Comparison of ENCODE assay signal across 1 cellular context in genomic region chr19:57099199-57099661, GRCh38.
TF ChIP-seq lines count a peak whose summit lies in the region.

No MANE protein-coding gene starts in this region.

TF ChIP-seq in HepG2, 621 proteins besides CTCF, POLR2A, EP300 and RAD21 (continued from another document and continues in another):
- TF ChIP-seq SMAD1 (CRISPR knock-in tag; IDR thresholded peaks at IDR 0.05; ENCODE audit: borderline replicate concordance, low read depth) (peak; percentile 71; the same call in 1 of the 2 replicates), RXRA (CRISPR knock-in tag; IDR thresholded peaks at IDR 0.05) (peak; percentile 68), TBX2 (CRISPR knock-in tag; IDR thresholded peaks at IDR 0.05; ENCODE audit: borderline replicate concordance) (peak; percentile 66; the same call in 1 of the 2 replicates), PLRG1 (conservative IDR thresholded peaks at IDR 0.05) (no peak), CCDC6 (CRISPR knock-in tag; IDR thresholded peaks at IDR 0.05) (peak; percentile 40; the same call in 1 of the 2 replicates), ZNF749 (CRISPR knock-in tag; IDR thresholded peaks at IDR 0.05; ENCODE audit: borderline replicate concordance) (no peak), NFKB2 (CRISPR knock-in tag; IDR thresholded peaks at IDR 0.05; ENCODE audit: borderline replicate concordance) (peak; percentile 37; the same call in 1 of the 2 replicates), ZNF251 (CRISPR knock-in tag; IDR thresholded peaks at IDR 0.05) (no peak), SP4 (CRISPR knock-in tag; IDR thresholded peaks at IDR 0.05) (no peak), ONECUT2 (CRISPR knock-in tag; IDR thresholded peaks at IDR 0.05) (no peak), KMT2A (CRISPR knock-in tag; IDR thresholded peaks at IDR 0.05) (peak; percentile 38; the same call in 1 of the 2 replicates), ZNF687 (CRISPR knock-in tag; IDR thresholded peaks at IDR 0.05) (peak; percentile 87), ZEB1 (IDR thresholded peaks at IDR 0.05; ENCODE audit: insufficient replicate concordance, low read depth) (no peak), POGZ (CRISPR knock-in tag; IDR thresholded peaks at IDR 0.05) (peak; percentile 80), ZNF124 (CRISPR knock-in tag; IDR thresholded peaks at IDR 0.05) (0 out of 2 replicates have a peak, but pooled peaks have one; percentile 49), GATA4 (IDR thresholded peaks at IDR 0.05; ENCODE audit: borderline replicate concordance, low read depth) (no peak), KDM6A (CRISPR knock-in tag; IDR thresholded peaks at IDR 0.05; ENCODE audit: low read depth) (no peak), ZNF703 (CRISPR knock-in tag; IDR thresholded peaks at IDR 0.05; ENCODE audit: borderline replicate concordance) (no peak), ZNF292 (CRISPR knock-in tag; IDR thresholded peaks at IDR 0.05; ENCODE audit: borderline replicate concordance, low read depth) (peak; percentile 60; the same call in 1 of the 2 replicates), SMAD3 (CRISPR knock-in tag; IDR thresholded peaks at IDR 0.05) (peak; percentile 72), SMARCE1 (IDR thresholded peaks at IDR 0.05; ENCODE audit: borderline replicate concordance) (no peak), NCOA1 (CRISPR knock-in tag; IDR thresholded peaks at IDR 0.05) (0 out of 2 replicates have a peak, but pooled peaks have one; percentile 52), ZNF431 (CRISPR knock-in tag; IDR thresholded peaks at IDR 0.05; ENCODE audit: borderline replicate concordance, low read depth) (0 out of 2 replicates have a peak, but pooled peaks have one; percentile 74), ZNF75D (CRISPR knock-in tag; IDR thresholded peaks at IDR 0.05; ENCODE audit: borderline replicate concordance) (no peak), CREM (IDR thresholded peaks at IDR 0.05) (no peak), CREM (CRISPR knock-in tag; IDR thresholded peaks at IDR 0.05) (no peak), HNRNPLL (IDR thresholded peaks at IDR 0.05; ENCODE audit: low read depth, low read length, poor library complexity, severe bottlenecking) (peak; percentile 63), PITX1 (CRISPR knock-in tag; IDR thresholded peaks at IDR 0.05) (peak; percentile 68; the same call in 1 of the 2 replicates)
- TF ChIP-seq, protein P1, sequence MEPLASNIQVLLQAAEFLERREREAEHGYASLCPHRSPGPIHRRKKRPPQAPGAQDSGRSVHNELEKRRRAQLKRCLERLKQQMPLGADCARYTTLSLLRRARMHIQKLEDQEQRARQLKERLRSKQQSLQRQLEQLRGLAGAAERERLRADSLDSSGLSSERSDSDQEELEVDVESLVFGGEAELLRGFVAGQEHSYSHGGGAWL (CRISPR knock-in tag; IDR thresholded peaks at IDR 0.05) = no peak; the same call in 1 of the 2 replicates
- TF ChIP-seq, protein P2, sequence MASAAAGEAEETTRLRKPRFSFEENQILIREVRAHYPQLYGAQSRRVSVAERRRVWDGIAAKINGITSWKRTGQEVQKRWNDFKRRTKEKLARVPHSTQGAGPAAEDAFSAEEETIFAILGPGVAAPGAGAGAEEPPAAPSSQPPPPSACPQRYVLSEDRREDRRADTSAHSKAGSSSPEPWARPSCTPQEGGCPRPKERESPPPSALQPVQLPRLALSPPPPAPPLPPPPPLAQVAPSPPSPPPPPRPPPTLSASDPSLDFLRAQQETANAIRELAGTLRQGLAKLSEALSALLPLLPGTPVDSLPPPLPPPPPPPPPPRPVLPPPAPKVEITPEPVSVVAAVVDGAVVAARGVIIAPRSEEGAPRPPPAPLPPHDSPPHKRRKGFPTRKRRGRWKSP (CRISPR knock-in tag; IDR thresholded peaks at IDR 0.05) = no peak
- TF ChIP-seq, protein P3, sequence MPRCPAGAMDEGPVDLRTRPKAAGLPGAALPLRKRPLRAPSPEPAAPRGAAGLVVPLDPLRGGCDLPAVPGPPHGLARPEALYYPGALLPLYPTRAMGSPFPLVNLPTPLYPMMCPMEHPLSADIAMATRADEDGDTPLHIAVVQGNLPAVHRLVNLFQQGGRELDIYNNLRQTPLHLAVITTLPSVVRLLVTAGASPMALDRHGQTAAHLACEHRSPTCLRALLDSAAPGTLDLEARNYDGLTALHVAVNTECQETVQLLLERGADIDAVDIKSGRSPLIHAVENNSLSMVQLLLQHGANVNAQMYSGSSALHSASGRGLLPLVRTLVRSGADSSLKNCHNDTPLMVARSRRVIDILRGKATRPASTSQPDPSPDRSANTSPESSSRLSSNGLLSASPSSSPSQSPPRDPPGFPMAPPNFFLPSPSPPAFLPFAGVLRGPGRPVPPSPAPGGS (CRISPR knock-in tag; IDR thresholded peaks at IDR 0.05) = no peak
- TF ChIP-seq, protein P4, sequence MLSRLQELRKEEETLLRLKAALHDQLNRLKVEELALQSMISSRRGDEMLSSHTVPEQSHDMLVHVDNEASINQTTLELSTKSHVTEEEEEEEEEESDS (CRISPR knock-in tag; IDR thresholded peaks at IDR 0.05; ENCODE audit: borderline replicate concordance) = no peak
- TF ChIP-seq, protein P5, sequence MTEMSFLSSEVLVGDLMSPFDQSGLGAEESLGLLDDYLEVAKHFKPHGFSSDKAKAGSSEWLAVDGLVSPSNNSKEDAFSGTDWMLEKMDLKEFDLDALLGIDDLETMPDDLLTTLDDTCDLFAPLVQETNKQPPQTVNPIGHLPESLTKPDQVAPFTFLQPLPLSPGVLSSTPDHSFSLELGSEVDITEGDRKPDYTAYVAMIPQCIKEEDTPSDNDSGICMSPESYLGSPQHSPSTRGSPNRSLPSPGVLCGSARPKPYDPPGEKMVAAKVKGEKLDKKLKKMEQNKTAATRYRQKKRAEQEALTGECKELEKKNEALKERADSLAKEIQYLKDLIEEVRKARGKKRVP (CRISPR knock-in tag; IDR thresholded peaks at IDR 0.05) = no peak
- TF ChIP-seq, protein P6, sequence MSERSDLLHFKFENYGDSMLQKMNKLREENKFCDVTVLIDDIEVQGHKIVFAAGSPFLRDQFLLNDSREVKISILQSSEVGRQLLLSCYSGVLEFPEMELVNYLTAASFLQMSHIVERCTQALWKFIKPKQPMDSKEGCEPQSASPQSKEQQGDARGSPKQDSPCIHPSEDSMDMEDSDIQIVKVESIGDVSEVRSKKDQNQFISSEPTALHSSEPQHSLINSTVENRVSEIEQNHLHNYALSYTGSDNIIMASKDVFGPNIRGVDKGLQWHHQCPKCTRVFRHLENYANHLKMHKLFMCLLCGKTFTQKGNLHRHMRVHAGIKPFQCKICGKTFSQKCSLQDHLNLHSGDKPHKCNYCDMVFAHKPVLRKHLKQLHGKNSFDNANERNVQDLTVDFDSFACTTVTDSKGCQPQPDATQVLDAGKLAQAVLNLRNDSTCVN (CRISPR knock-in tag; IDR thresholded peaks at IDR 0.05; ENCODE audit: borderline replicate concordance) = peak; percentile 50; the same call in 1 of the 2 replicates
- TF ChIP-seq, protein P7, sequence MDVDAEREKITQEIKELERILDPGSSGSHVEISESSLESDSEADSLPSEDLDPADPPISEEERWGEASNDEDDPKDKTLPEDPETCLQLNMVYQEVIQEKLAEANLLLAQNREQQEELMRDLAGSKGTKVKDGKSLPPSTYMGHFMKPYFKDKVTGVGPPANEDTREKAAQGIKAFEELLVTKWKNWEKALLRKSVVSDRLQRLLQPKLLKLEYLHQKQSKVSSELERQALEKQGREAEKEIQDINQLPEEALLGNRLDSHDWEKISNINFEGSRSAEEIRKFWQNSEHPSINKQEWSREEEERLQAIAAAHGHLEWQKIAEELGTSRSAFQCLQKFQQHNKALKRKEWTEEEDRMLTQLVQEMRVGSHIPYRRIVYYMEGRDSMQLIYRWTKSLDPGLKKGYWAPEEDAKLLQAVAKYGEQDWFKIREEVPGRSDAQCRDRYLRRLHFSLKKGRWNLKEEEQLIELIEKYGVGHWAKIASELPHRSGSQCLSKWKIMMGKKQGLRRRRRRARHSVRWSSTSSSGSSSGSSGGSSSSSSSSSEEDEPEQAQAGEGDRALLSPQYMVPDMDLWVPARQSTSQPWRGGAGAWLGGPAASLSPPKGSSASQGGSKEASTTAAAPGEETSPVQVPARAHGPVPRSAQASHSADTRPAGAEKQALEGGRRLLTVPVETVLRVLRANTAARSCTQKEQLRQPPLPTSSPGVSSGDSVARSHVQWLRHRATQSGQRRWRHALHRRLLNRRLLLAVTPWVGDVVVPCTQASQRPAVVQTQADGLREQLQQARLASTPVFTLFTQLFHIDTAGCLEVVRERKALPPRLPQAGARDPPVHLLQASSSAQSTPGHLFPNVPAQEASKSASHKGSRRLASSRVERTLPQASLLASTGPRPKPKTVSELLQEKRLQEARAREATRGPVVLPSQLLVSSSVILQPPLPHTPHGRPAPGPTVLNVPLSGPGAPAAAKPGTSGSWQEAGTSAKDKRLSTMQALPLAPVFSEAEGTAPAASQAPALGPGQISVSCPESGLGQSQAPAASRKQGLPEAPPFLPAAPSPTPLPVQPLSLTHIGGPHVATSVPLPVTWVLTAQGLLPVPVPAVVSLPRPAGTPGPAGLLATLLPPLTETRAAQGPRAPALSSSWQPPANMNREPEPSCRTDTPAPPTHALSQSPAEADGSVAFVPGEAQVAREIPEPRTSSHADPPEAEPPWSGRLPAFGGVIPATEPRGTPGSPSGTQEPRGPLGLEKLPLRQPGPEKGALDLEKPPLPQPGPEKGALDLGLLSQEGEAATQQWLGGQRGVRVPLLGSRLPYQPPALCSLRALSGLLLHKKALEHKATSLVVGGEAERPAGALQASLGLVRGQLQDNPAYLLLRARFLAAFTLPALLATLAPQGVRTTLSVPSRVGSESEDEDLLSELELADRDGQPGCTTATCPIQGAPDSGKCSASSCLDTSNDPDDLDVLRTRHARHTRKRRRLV (CRISPR knock-in tag; IDR thresholded peaks at IDR 0.05) = no peak
- TF ChIP-seq, protein P8, sequence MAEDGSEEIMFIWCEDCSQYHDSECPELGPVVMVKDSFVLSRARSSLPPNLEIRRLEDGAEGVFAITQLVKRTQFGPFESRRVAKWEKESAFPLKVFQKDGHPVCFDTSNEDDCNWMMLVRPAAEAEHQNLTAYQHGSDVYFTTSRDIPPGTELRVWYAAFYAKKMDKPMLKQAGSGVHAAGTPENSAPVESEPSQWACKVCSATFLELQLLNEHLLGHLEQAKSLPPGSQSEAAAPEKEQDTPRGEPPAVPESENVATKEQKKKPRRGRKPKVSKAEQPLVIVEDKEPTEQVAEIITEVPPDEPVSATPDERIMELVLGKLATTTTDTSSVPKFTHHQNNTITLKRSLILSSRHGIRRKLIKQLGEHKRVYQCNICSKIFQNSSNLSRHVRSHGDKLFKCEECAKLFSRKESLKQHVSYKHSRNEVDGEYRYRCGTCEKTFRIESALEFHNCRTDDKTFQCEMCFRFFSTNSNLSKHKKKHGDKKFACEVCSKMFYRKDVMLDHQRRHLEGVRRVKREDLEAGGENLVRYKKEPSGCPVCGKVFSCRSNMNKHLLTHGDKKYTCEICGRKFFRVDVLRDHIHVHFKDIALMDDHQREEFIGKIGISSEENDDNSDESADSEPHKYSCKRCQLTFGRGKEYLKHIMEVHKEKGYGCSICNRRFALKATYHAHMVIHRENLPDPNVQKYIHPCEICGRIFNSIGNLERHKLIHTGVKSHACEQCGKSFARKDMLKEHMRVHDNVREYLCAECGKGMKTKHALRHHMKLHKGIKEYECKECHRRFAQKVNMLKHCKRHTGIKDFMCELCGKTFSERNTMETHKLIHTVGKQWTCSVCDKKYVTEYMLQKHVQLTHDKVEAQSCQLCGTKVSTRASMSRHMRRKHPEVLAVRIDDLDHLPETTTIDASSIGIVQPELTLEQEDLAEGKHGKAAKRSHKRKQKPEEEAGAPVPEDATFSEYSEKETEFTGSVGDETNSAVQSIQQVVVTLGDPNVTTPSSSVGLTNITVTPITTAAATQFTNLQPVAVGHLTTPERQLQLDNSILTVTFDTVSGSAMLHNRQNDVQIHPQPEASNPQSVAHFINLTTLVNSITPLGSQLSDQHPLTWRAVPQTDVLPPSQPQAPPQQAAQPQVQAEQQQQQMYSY (CRISPR knock-in tag; IDR thresholded peaks at IDR 0.05) = no peak
